ENCODE assay signal across 1 cellular context in genomic region chr16:50152386-50152806, GRCh38.
A peak's percentile ranks its signal among the peaks of the same experiment; 100 is the strongest.
TF ChIP-seq lines count a peak whose summit lies in the region.

No MANE protein-coding gene starts in this region.

TF ChIP-seq in GM12878, 131 proteins besides CTCF, POLR2A, EP300 and RAD21 (continued from another document):
- peak; percentile 76 for TF ChIP-seq CREM (IDR thresholded peaks at IDR 0.05; ENCODE audit: low read depth)
- peak; percentile 10; the same call in 1 of the 2 replicates for TF ChIP-seq GATAD2B (conservative IDR thresholded peaks at IDR 0.05; ENCODE audit: low read depth)
- TF ChIP-seq MTA3 (IDR thresholded peaks at IDR 0.05; ENCODE audit: borderline replicate concordance, low read length), result peak; percentile 68; the same call in 1 of the 2 replicates
- TF ChIP-seq IKZF2 (IDR thresholded peaks at IDR 0.05), result peak in 1 of 2 experiments; percentile 66; a peak in 2 of 4 replicates
- TF ChIP-seq RBBP5 (conservative IDR thresholded peaks at IDR 0.05), result no peak
- peak; percentile 71; the same call in 1 of the 2 replicates for TF ChIP-seq MEF2A (IDR thresholded peaks at IDR 0.05; ENCODE audit: insufficient read depth, low read depth, low read length)
- no peak for TF ChIP-seq ESRRA (IDR thresholded peaks at IDR 0.05; ENCODE audit: low read length)
- TF ChIP-seq NFYA (IDR thresholded peaks at IDR 0.05; ENCODE audit: borderline replicate concordance, low read depth, low read length), result no peak
- TF ChIP-seq NR2C1 (IDR thresholded peaks at IDR 0.05), result no peak
